ENCODE assay signal across 11 cellular contexts in the genomic region with DNA sequence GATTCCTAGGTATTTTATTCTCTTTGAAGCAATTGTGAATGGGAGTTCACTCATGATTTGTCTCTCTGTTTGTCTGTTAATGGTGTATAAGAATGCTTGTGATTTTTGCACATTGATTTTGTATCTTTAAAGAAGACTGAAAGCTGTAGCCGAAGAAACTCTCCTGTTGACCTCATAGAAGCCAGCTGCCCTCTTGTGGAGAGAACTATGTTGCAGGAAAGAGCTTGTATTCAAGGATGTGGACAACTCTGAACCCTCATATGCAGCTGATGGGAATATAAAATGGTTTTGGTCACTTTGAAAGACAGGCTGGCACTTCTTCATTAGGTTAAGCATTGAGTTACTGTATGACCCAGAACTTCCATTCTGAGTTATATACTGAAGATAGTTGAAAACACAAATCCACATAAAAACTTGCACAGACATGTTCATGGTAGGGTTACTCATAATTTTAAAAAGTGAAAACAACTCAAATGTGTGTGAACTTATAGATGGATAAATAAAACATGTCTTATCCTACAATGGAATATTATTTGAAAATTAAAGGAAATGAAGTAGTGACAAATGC.
DNase-seq lines count a peak whose midpoint lies in the region; ATAC-seq, FAIRE-seq and TF ChIP-seq lines count a peak whose summit lies in the region.
"Had no signal": no experiment of that assay in that cellular context is flagged by ENCODE, and none has a peak within 500 bp of the region (broad histone marks: within the 10 kb centered on the region; RNA-seq: fewer than 3 reads in every experiment).

No MANE protein-coding gene starts in this region.

- ATAC-seq in GM21529 (IDR thresholded peaks at IDR 0.05; ENCODE audit: unreplicated experiment): no peak
- no peak for ATAC-seq in HG03457 (IDR thresholded peaks at IDR 0.05; ENCODE audit: unreplicated experiment)

- FAIRE-seq in urothelium cell line (lab: Jason Lieb, UNC): no peak
- FAIRE-seq in RCC 7860 (lab: Jason Lieb, UNC): no peak

- TF ChIP-seq CTCF in OCI-LY3 (IDR thresholded peaks at IDR 0.05; ENCODE audit: low read depth, low read length) (peak; percentile 47), fibroblast of lung (conservative IDR thresholded peaks at IDR 0.05 in 1 of 2, IDR thresholded peaks at IDR 0.05 in 1 of 2; ENCODE audit: low read depth in 1 of 2, low read length in 2 of 2) (peak; percentile 26 to 68)

- H3K36me3 ChIP-seq in OCI-LY3 (replicated peaks; ENCODE audit: low read depth, low read length) (no peaks in the 10 kb centered on the region), fibroblast of lung (ENCODE audit: control insufficient read depth, insufficient read depth, low read length) (no peaks in the 10 kb centered on the region)

- DNase-seq in SIG-M5 treated with dmso at 0.1 percent for 504 hours (lab: John Stamatoyannopoulos, UW; ENCODE audit: unreplicated experiment): peak; percentile 42
- DNase-seq in SIG-M5 (lab: John Stamatoyannopoulos, UW): no peak
- DNase-seq in fibroblast of lung (ENCODE audit: low read depth in 2 of 2): peak; percentile 3 to 41
- peak; percentile 2 for DNase-seq in urothelium cell line (ENCODE audit: low spot score)
- DNase-seq in RCC 7860 (ENCODE audit: low spot score): no peak
- DNase-seq: activated naive CD4-positive, alpha-beta T cell; C1 segment of cervical spinal cord; stimulated activated CD4-positive, alpha-beta T cell treated with anti-CD3 and anti-CD28 coated beads, Interleukin-4, amount 100 ng/mL, for 1 hour had no signal

- H3K9ac ChIP-seq in OCI-LY3 (ENCODE audit: low read length): no peak overlapping the region
- no peak overlapping the region for H3K9ac ChIP-seq in fibroblast of lung (ENCODE audit: insufficient read depth, low read length)

- H3K4me1 ChIP-seq in OCI-LY3 (ENCODE audit: low read length) (no peaks in the 10 kb centered on the region), fibroblast of lung (ENCODE audit: control insufficient read depth, extremely low read depth, insufficient read depth, low read length) (no peaks in the 10 kb centered on the region)

- H3K4me3 ChIP-seq in OCI-LY3 (ENCODE audit: low read length): no peak overlapping the region
- H3K4me3 ChIP-seq in fibroblast of lung (replicated peaks in 1 of 4; ENCODE audit: control extremely low read depth in 1 of 4, insufficient read depth in 1 of 4, low read depth in 3 of 4, low read length in 4 of 4): no peak overlapping the region

- H4K20me1 ChIP-seq in OCI-LY3 (ENCODE audit: insufficient read depth, low read length): no peaks in the 10 kb centered on the region
- H4K20me1 ChIP-seq in fibroblast of lung (ENCODE audit: control insufficient read depth, extremely low read depth, insufficient read depth, low read length): no peaks in the 10 kb centered on the region

- H2AFZ ChIP-seq in OCI-LY3 (ENCODE audit: low read depth, low read length) (no peak overlapping the region), fibroblast of lung (ENCODE audit: low read length) (no peak overlapping the region)

- H3K79me2 ChIP-seq in OCI-LY3 (ENCODE audit: low read length): no peaks in the 10 kb centered on the region
- H3K79me2 ChIP-seq in fibroblast of lung (ENCODE audit: control insufficient read depth, insufficient read depth, low read length): no peaks in the 10 kb centered on the region

- H3K4me2 ChIP-seq in OCI-LY3 (ENCODE audit: low read length): no peak overlapping the region
- no peak overlapping the region for H3K4me2 ChIP-seq in fibroblast of lung (ENCODE audit: extremely low read depth, insufficient read depth, low read length)

- no peaks in the 10 kb centered on the region for H3K9me3 ChIP-seq in OCI-LY3 (ENCODE audit: insufficient read depth, low read length)
- H3K9me3 ChIP-seq in fibroblast of lung (ENCODE audit: control insufficient read depth, insufficient read depth, low read depth, low read length): no peaks in the 10 kb centered on the region

- no peak overlapping the region for H3K27ac ChIP-seq in OCI-LY3 (ENCODE audit: low read length)
- no peak overlapping the region for H3K27ac ChIP-seq in fibroblast of lung (ENCODE audit: insufficient read depth, low read length)

- H3K27me3 ChIP-seq in OCI-LY3 (ENCODE audit: low read depth, low read length) (no peaks in the 10 kb centered on the region), fibroblast of lung (ENCODE audit: control insufficient read depth, insufficient read depth, low read length) (no peaks in the 10 kb centered on the region)

Comparison
In these comparisons a context has a peak if more than half of its experiments do, and no peak if none do; other contexts are left out.
1. DNase-seq: peak in SIG-M5 treated with dmso at 0.1 percent for 504 hours (single experiment), fibroblast of lung (2 of 2) and urothelium cell line (single experiment); none in SIG-M5 (single experiment) and RCC 7860 (single experiment).